In genomic region chr1:155137129-155137528, GRCh38 we compare ENCODE assay signal across 8 cellular contexts. TPM values are rescaled to one million over a fixed set of nuclear protein-coding genes. Genes with fewer than 3 reads are reported as not detected.
DNase-seq lines count a peak whose midpoint lies in the region; ATAC-seq and TF ChIP-seq lines count a peak whose summit lies in the region.

No MANE protein-coding gene starts in this region.

- ATAC-seq in GM18873 (IDR thresholded peaks at IDR 0.05; ENCODE audit: low FRiP score, unreplicated experiment) = no peak

- H3K36me3 ChIP-seq in BLaER1 treated with 17β-estradiol and CSF1 and Interleukin-3, amounts not matched to agents 10 nM and 100 nM = peaks cover 13 to 45% (median 29%) of the 10 kb centered on the region in 11 experiments
- no peaks in the 10 kb centered on the region for H3K36me3 ChIP-seq in ectodermal cell (ENCODE audit: control insufficient read depth, insufficient read depth, low read length)

- peak overlapping the region; percentile 68 to 81 (median 72) for H3K4me3 ChIP-seq in BLaER1 treated with 17β-estradiol and CSF1 and Interleukin-3, amounts not matched to agents 10 nM and 100 nM
- peak overlapping the region; percentile 66 for H3K4me3 ChIP-seq in NB4 (ENCODE audit: low read depth, low read length)
- peak overlapping the region; percentile 57 for H3K4me3 ChIP-seq in ectodermal cell (ENCODE audit: insufficient read depth, low read depth, low read length)

- H4K20me1 ChIP-seq in BLaER1 treated with 17β-estradiol and CSF1 and Interleukin-3, amounts not matched to agents 10 nM and 100 nM = peaks cover 0 to 16% (median 0%) of the 10 kb centered on the region in 11 experiments; a peak in 6 of 22 replicates

- DNase-seq in NB4 (ENCODE audit: low read depth) = no peak
- DNase-seq in nephron progenitor cell = no peak
- no peak for DNase-seq in SKM-1 treated with dmso at 0.1 percent for 144 hours (lab: John Stamatoyannopoulos, UW; ENCODE audit: unreplicated experiment)
- DNase-seq in dermis blood vessel endothelial cell = no peak
- no peak for DNase-seq in C1 segment of cervical spinal cord (lab: John Stamatoyannopoulos, UW)

- H3K27me3 Mint-ChIP-seq in nephron progenitor cell (ENCODE audit: low read depth, poor library complexity) = peaks cover 6% of the 10 kb centered on the region

- peaks cover 0 to 13% (median 0%) of the 10 kb centered on the region in 11 experiments; a peak in 6 of 22 replicates for H3K9me3 ChIP-seq in BLaER1 treated with 17β-estradiol and CSF1 and Interleukin-3, amounts not matched to agents 10 nM and 100 nM (replicated peaks in 1 of 11)
- no peaks in the 10 kb centered on the region for H3K9me3 ChIP-seq in ectodermal cell (ENCODE audit: control insufficient read depth, low read length)

- WGBS in ectodermal cell, 2 experiments = 100% methylated on average over 1 of the region's 1 CpG

- peak overlapping the region in 10 of 11 experiments; percentile 80 to 97 (median 90); a peak in 20 of 22 replicates for H3K27ac ChIP-seq in BLaER1 treated with 17β-estradiol and CSF1 and Interleukin-3, amounts not matched to agents 10 nM and 100 nM
- no peak overlapping the region for H3K27ac ChIP-seq in ectodermal cell (ENCODE audit: insufficient read depth, low read depth, low read length, poor library complexity, severe bottlenecking)

- peaks cover 45 to 56% (median 53%) of the 10 kb centered on the region in 10 experiments for H3K4me1 ChIP-seq in BLaER1 treated with 17β-estradiol and CSF1 and Interleukin-3, amounts not matched to agents 10 nM and 100 nM
- peaks cover 9% of the 10 kb centered on the region for H3K4me1 ChIP-seq in ectodermal cell (ENCODE audit: control insufficient read depth, insufficient read depth, low read length)

- peak overlapping the region; percentile 79 to 94 (median 88); a peak in 21 of 22 replicates for H3K9ac ChIP-seq in BLaER1 treated with 17β-estradiol and CSF1 and Interleukin-3, amounts not matched to agents 10 nM and 100 nM

- no peaks in the 10 kb centered on the region for H3K27me3 ChIP-seq in BLaER1 treated with 17β-estradiol and CSF1 and Interleukin-3, amounts not matched to agents 10 nM and 100 nM
- peaks cover 8% of the 10 kb centered on the region for H3K27me3 ChIP-seq in ectodermal cell (ENCODE audit: control insufficient read depth, insufficient read depth, low read length, poor library complexity, severe bottlenecking)

- peak overlapping the region; percentile 81 to 99 (median 94) for H3K4me2 ChIP-seq in BLaER1 treated with 17β-estradiol and CSF1 and Interleukin-3, amounts not matched to agents 10 nM and 100 nM

- no peak for TF ChIP-seq POLR2A in NB4 (IDR thresholded peaks at IDR 0.05; ENCODE audit: extremely low read depth, insufficient read length)

- peaks cover 68% of the 10 kb centered on the region for H3K4me1 Mint-ChIP-seq in nephron progenitor cell

- H3K36me3 Mint-ChIP-seq in nephron progenitor cell (ENCODE audit: low read depth) = peaks cover 30% of the 10 kb centered on the region

- H3K9me3 Mint-ChIP-seq in nephron progenitor cell = no peaks in the 10 kb centered on the region

- TF ChIP-seq CTCF in NB4 (IDR thresholded peaks at IDR 0.05; ENCODE audit: low read depth, low read length) (no peak), nephron progenitor cell (IDR thresholded peaks at IDR 0.05) (no peak)

- H3K4me3 Mint-ChIP-seq in nephron progenitor cell = peak overlapping the region; percentile 94

- H3K27ac Mint-ChIP-seq in nephron progenitor cell = peak overlapping the region; percentile 69

RNA-seq across cellular contexts. Expression of gene SLC50A1, which starts 1.5 kb away (rescaled TPM):
- 43.3 TPM for polyA plus RNA-seq in ectodermal cell (2013, experiment 1 of 4)
- polyA plus RNA-seq in ectodermal cell (2013, experiment 2 of 4) = 37.1 TPM
- polyA plus RNA-seq in ectodermal cell (2013, experiment 3 of 4) = 37.1 TPM
- polyA plus RNA-seq in ectodermal cell (2013, experiment 4 of 4) = 36.9 TPM
- total RNA-seq in dermis blood vessel endothelial cell = 26.2 and 27.1 TPM in 2 replicates

RNA-seq across cellular contexts. Expression of gene DPM3, which starts 3.2 kb away (rescaled TPM):
- polyA plus RNA-seq in ectodermal cell (2013, experiment 1 of 4) = 50.7 TPM
- polyA plus RNA-seq in ectodermal cell (2013, experiment 2 of 4) = 43.9 TPM
- 77.0 TPM for polyA plus RNA-seq in ectodermal cell (2013, experiment 3 of 4)
- 83.1 TPM for polyA plus RNA-seq in ectodermal cell (2013, experiment 4 of 4)
- total RNA-seq in dermis blood vessel endothelial cell = 16.1 and 41.4 TPM in 2 replicates

RNA-seq across cellular contexts. Expression of gene EFNA1, which starts 9.5 kb away (rescaled TPM):
- polyA plus RNA-seq in ectodermal cell (2013, experiment 1 of 4) = 2.1 TPM
- 2.9 TPM for polyA plus RNA-seq in ectodermal cell (2013, experiment 2 of 4)
- polyA plus RNA-seq in ectodermal cell (2013, experiment 3 of 4) = 2.2 TPM
- 2.9 TPM for polyA plus RNA-seq in ectodermal cell (2013, experiment 4 of 4)
- 119 and 138 TPM in 2 replicates for total RNA-seq in dermis blood vessel endothelial cell

RNA-seq across cellular contexts. Expression of gene KRTCAP2, which starts 36.0 kb away (rescaled TPM):
- 127 TPM for polyA plus RNA-seq in ectodermal cell (2013, experiment 1 of 4)
- 122 TPM for polyA plus RNA-seq in ectodermal cell (2013, experiment 2 of 4)
- polyA plus RNA-seq in ectodermal cell (2013, experiment 3 of 4) = 136 TPM
- 141 TPM for polyA plus RNA-seq in ectodermal cell (2013, experiment 4 of 4)
- 64.4 and 128 TPM in 2 replicates for total RNA-seq in dermis blood vessel endothelial cell

RNA-seq across cellular contexts. Expression of gene TRIM46, which starts 36.5 kb away (rescaled TPM):
- polyA plus RNA-seq in ectodermal cell (2013, experiment 1 of 4) = 13.7 TPM
- polyA plus RNA-seq in ectodermal cell (2013, experiment 2 of 4) = 15.0 TPM
- 10.9 TPM for polyA plus RNA-seq in ectodermal cell (2013, experiment 3 of 4)
- polyA plus RNA-seq in ectodermal cell (2013, experiment 4 of 4) = 12.3 TPM
- total RNA-seq in dermis blood vessel endothelial cell = 4.1 and 4.7 TPM in 2 replicates
